In the genomic region with DNA sequence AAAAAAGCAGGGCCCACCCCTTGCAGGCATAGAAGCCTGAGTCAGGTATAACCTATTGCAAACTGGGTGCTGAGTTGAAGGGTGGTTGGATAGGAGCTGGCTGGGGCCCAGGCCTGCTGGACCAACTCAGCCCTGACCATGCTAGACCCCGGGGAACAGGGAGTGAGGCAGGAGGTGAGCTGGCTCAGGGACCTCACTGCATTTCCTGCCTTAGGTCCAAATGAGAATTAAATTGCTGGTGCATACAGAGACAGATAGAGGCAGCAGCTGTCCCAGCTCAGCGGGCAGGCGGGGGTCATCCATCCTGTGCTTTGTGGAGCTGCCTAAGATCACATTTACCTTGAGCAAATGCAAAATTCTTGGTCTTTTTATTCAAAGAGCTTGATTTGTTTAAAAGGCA, we compare ENCODE assay signal across 1 cellular context.
TF ChIP-seq lines count a peak whose summit lies in the region.

No MANE protein-coding gene starts in this region.

TF ChIP-seq in GM23338, 12 proteins besides CTCF, POLR2A, EP300 and RAD21 (continued from another document):
- TF ChIP-seq, protein P1, sequence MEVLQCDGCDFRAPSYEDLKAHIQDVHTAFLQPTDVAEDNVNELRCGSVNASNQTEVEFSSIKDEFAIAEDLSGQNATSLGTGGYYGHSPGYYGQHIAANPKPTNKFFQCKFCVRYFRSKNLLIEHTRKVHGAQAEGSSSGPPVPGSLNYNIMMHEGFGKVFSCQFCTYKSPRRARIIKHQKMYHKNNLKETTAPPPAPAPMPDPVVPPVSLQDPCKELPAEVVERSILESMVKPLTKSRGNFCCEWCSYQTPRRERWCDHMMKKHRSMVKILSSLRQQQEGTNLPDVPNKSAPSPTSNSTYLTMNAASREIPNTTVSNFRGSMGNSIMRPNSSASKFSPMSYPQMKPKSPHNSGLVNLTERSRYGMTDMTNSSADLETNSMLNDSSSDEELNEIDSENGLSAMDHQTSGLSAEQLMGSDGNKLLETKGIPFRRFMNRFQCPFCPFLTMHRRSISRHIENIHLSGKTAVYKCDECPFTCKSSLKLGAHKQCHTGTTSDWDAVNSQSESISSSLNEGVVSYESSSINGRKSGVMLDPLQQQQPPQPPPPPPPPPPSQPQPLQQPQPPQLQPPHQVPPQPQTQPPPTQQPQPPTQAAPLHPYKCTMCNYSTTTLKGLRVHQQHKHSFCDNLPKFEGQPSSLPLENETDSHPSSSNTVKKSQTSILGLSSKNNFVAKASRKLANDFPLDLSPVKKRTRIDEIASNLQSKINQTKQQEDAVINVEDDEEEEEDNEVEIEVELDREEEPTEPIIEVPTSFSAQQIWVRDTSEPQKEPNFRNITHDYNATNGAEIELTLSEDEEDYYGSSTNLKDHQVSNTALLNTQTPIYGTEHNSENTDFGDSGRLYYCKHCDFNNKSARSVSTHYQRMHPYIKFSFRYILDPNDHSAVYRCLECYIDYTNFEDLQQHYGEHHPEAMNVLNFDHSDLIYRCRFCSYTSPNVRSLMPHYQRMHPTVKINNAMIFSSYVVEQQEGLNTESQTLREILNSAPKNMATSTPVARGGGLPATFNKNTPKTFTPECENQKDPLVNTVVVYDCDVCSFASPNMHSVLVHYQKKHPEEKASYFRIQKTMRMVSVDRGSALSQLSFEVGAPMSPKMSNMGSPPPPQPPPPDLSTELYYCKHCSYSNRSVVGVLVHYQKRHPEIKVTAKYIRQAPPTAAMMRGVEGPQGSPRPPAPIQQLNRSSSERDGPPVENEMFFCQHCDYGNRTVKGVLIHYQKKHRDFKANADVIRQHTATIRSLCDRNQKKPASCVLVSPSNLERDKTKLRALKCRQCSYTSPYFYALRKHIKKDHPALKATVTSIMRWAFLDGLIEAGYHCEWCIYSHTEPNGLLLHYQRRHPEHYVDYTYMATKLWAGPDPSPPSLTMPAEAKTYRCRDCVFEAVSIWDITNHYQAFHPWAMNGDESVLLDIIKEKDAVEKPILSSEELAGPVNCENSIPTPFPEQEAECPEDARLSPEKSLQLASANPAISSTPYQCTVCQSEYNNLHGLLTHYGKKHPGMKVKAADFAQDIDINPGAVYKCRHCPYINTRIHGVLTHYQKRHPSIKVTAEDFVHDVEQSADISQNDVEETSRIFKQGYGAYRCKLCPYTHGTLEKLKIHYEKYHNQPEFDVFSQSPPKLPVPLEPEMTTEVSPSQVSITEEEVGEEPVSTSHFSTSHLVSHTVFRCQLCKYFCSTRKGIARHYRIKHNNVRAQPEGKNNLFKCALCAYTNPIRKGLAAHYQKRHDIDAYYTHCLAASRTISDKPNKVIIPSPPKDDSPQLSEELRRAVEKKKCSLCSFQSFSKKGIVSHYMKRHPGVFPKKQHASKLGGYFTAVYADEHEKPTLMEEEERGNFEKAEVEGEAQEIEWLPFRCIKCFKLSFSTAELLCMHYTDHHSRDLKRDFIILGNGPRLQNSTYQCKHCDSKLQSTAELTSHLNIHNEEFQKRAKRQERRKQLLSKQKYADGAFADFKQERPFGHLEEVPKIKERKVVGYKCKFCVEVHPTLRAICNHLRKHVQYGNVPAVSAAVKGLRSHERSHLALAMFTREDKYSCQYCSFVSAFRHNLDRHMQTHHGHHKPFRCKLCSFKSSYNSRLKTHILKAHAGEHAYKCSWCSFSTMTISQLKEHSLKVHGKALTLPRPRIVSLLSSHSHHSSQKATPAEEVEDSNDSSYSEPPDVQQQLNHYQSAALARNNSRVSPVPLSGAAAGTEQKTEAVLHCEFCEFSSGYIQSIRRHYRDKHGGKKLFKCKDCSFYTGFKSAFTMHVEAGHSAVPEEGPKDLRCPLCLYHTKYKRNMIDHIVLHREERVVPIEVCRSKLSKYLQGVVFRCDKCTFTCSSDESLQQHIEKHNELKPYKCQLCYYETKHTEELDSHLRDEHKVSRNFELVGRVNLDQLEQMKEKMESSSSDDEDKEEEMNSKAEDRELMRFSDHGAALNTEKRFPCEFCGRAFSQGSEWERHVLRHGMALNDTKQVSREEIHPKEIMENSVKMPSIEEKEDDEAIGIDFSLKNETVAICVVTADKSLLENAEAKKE (CRISPR knock-in tag; IDR thresholded peaks at IDR 0.05), result no peak
- TF ChIP-seq EZH2phosphoT487 (IDR thresholded peaks at IDR 0.05; ENCODE audit: unreplicated experiment) (no peak), REST (IDR thresholded peaks at IDR 0.05; ENCODE audit: unreplicated experiment) (no peak), EZH2 (IDR thresholded peaks at IDR 0.05; ENCODE audit: low read depth, unreplicated experiment) (no peak), CREB1 (CRISPR knock-in tag; IDR thresholded peaks at IDR 0.05; ENCODE audit: low read depth) (no peak)
- TF ChIP-seq, protein P2, sequence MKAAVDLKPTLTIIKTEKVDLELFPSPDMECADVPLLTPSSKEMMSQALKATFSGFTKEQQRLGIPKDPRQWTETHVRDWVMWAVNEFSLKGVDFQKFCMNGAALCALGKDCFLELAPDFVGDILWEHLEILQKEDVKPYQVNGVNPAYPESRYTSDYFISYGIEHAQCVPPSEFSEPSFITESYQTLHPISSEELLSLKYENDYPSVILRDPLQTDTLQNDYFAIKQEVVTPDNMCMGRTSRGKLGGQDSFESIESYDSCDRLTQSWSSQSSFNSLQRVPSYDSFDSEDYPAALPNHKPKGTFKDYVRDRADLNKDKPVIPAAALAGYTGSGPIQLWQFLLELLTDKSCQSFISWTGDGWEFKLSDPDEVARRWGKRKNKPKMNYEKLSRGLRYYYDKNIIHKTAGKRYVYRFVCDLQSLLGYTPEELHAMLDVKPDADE (IDR thresholded peaks at IDR 0.05), result no peak
